Comparison of ENCODE assay signal across 9 cellular contexts in genomic region chr3:33883538-33884203, GRCh38.
A peak's percentile ranks its signal among the peaks of the same experiment; 100 is the strongest.
DNase-seq lines count a peak whose midpoint lies in the region; ATAC-seq and TF ChIP-seq lines count a peak whose summit lies in the region.
"Had no signal": no experiment of that assay in that cellular context is flagged by ENCODE, and none has a peak within 500 bp of the region (broad histone marks: within the 10 kb centered on the region; RNA-seq: fewer than 3 reads in every experiment).

No MANE protein-coding gene starts in this region.

- H3K9me3 ChIP-seq in BE2C = no peaks in the 10 kb centered on the region
- H3K9me3 ChIP-seq in right atrium auricular region = no peaks in the 10 kb centered on the region
- no peaks in the 10 kb centered on the region for H3K9me3 ChIP-seq in gastrocnemius medialis
- H3K9me3 ChIP-seq: SJSA1 had no signal

- TF ChIP-seq CTCF in BE2C (IDR thresholded peaks at IDR 0.05; ENCODE audit: low read depth, low read length) (peak; percentile 56), GM13977 (IDR thresholded peaks at IDR 0.05; ENCODE audit: extremely low read depth, insufficient read depth, missing control alignments) (peak; percentile 76), right atrium auricular region (IDR thresholded peaks at IDR 0.05) (peak; percentile 76 to 91), gastrocnemius medialis (IDR thresholded peaks at IDR 0.05 in 4 of 5, conservative IDR thresholded peaks at IDR 0.05 in 1 of 5) (peak; percentile 58 to 87 (median 82))

- no peaks in the 10 kb centered on the region for H3K27me3 ChIP-seq in BE2C
- no peaks in the 10 kb centered on the region for H3K27me3 ChIP-seq in right atrium auricular region
- no peaks in the 10 kb centered on the region for H3K27me3 ChIP-seq in gastrocnemius medialis
- H3K27me3 ChIP-seq: SJSA1 had no signal

- H3K9me3 Mint-ChIP-seq in activated T-helper 17 cell treated with anti-CD3 and anti-CD28 coated beads, Interleukin-2, amount 50 U/mL, for 72 hours = no peaks in the 10 kb centered on the region

- no peak for DNase-seq in BE2C
- peak; percentile 47 for DNase-seq in GM13977 (ENCODE audit: low spot score)
- DNase-seq in NCI-H146 (lab: John Stamatoyannopoulos, UW) = peak; percentile 10
- DNase-seq in right atrium auricular region (ENCODE audit: low spot score) = no peak
- no peak for DNase-seq in gastrocnemius medialis

- H3K36me3 ChIP-seq in BE2C (no peaks in the 10 kb centered on the region), right atrium auricular region (no peaks in the 10 kb centered on the region), gastrocnemius medialis (no peaks in the 10 kb centered on the region)
- H3K36me3 ChIP-seq: SJSA1 had no signal

- peaks cover 5% of the 10 kb centered on the region for H3K4me1 Mint-ChIP-seq in activated T-helper 17 cell treated with anti-CD3 and anti-CD28 coated beads, Interleukin-2, amount 50 U/mL, for 72 hours

- in situ Hi-C loops in GM13977 (cut with MboI; ENCODE audit: low pct_unique_long_range_greater_than_20kb, low sequenced_read_pairs, unreplicated experiment) (loop anchor here (25.0 kb wide), 1 partner anchor 804 kb away; no protein-coding TSS in a partner anchor), gastrocnemius medialis (cut with MboI; ENCODE audit: low sequenced_read_pairs in 4 of 4) (loop anchor here in 3 of 4 donors (10.0 to 25.0 kb wide), 2 partner anchors 801 to 804 kb away; no protein-coding TSS in a partner anchor)

- peaks cover 7% of the 10 kb centered on the region for H3K27me3 Mint-ChIP-seq in activated T-helper 17 cell treated with anti-CD3 and anti-CD28 coated beads, Interleukin-2, amount 50 U/mL, for 72 hours

- peak overlapping the region; percentile 17 for H3K4me3 Mint-ChIP-seq in activated T-helper 17 cell treated with anti-CD3 and anti-CD28 coated beads, Interleukin-2, amount 50 U/mL, for 72 hours

- H3K36me3 Mint-ChIP-seq in activated T-helper 17 cell treated with anti-CD3 and anti-CD28 coated beads, Interleukin-2, amount 50 U/mL, for 72 hours (ENCODE audit: low read depth) = no peaks in the 10 kb centered on the region

- intact Hi-C loops in gastrocnemius medialis (cut with DNase I; ENCODE audit: low total_unique reads) = loop anchor here (5.0 kb wide), 1 partner anchor 799 kb away; no protein-coding TSS in a partner anchor

- peak; percentile 24 for ATAC-seq in activated T-helper 17 cell treated with anti-CD3 and anti-CD28 coated beads, Interleukin-2, amount 50 U/mL, for 72 hours (replicated peaks)
- peak; percentile 24 to 39 for ATAC-seq in gastrocnemius medialis
- ATAC-seq in HG03139 (IDR thresholded peaks at IDR 0.05; ENCODE audit: unreplicated experiment) = no peak
- no peak for ATAC-seq in GM21576 (IDR thresholded peaks at IDR 0.05; ENCODE audit: unreplicated experiment)

- H3K27ac ChIP-seq in right atrium auricular region (no peak overlapping the region), gastrocnemius medialis (peak overlapping the region in 2 of 4 donors; percentile 26 to 45)
- H3K27ac ChIP-seq: SJSA1 had no signal

- H3K4me3 ChIP-seq in BE2C (ENCODE audit: low read depth, low read length) = no peak overlapping the region; the same call in 1 of the 2 replicates
- peak overlapping the region in 1 of 2 donors; percentile 34 for H3K4me3 ChIP-seq in right atrium auricular region
- H3K4me3 ChIP-seq in gastrocnemius medialis = peak overlapping the region; percentile 11 to 45 (median 36)
- H3K4me3 ChIP-seq: SJSA1 had no signal

- no peaks in the 10 kb centered on the region for H3K4me1 ChIP-seq in BE2C
- H3K4me1 ChIP-seq in right atrium auricular region = peaks cover 0 to 7% of the 10 kb centered on the region in 2 donors
- peaks cover 12 to 15% of the 10 kb centered on the region in 2 donors for H3K4me1 ChIP-seq in gastrocnemius medialis
- H3K4me1 ChIP-seq: SJSA1 had no signal

- H3K27ac Mint-ChIP-seq in activated T-helper 17 cell treated with anti-CD3 and anti-CD28 coated beads, Interleukin-2, amount 50 U/mL, for 72 hours = no peak overlapping the region

- no peak for TF ChIP-seq POLR2A in gastrocnemius medialis (IDR thresholded peaks at IDR 0.05)

Comparison
In these comparisons a context has a peak if more than half of its experiments do, and no peak if none do; other contexts are left out.
1. DNase-seq: peak in GM13977 (single experiment) and NCI-H146 (single experiment); none in BE2C (single experiment), right atrium auricular region (single experiment) and gastrocnemius medialis (0 of 2).
2. ATAC-seq: peak in activated T-helper 17 cell treated with anti-CD3 and anti-CD28 coated beads, Interleukin-2, amount 50 U/mL, for 72 hours (single experiment) and gastrocnemius medialis (2 of 2); none in HG03139 (single experiment) and GM21576 (single experiment).
3. Peak in every context shown above with its lines, with median percentiles within 50 percentile points of each other: CTCF ChIP-seq.